In genomic region chr17:53806473-53806872, GRCh38 we compare ENCODE assay signal across 24 cellular contexts. TPM values are rescaled to one million over a fixed set of nuclear protein-coding genes. Genes with fewer than 3 reads are reported as not detected.
"Had no signal": no experiment of that assay in that cellular context is flagged by ENCODE, and none has a peak within 500 bp of the region (broad histone marks: within the 10 kb centered on the region; RNA-seq: fewer than 3 reads in every experiment).

No MANE protein-coding gene starts in this region.

- H3K4me1 ChIP-seq: colonic mucosa, esophagus squamous epithelium, gastrocnemius medialis, heart right ventricle, left lung, lower lobe of right lung had no signal

- H3K36me3 ChIP-seq: colonic mucosa, esophagus squamous epithelium, gastrocnemius medialis, heart right ventricle, left lung, lower lobe of right lung had no signal

- H3K4me3 ChIP-seq: colonic mucosa, esophagus squamous epithelium, gastrocnemius medialis, heart right ventricle, left lung, lower lobe of right lung had no signal

- DNase-seq: colonic mucosa; cortex of kidney; effector CD8-positive, alpha-beta T cell; effector memory CD8-positive, alpha-beta T cell; endodermal cell; erythroblast; esophagus squamous epithelium; foreskin fibroblast; foreskin melanocyte; gastrocnemius medialis; glutamatergic neuron; head of caudate nucleus; heart right ventricle; hippocampal formation; left cardiac atrium; left lung; left ventricle myocardium superior; lower lobe of right lung; mesendoderm; midbrain; naive B cell had no signal

- ATAC-seq: effector memory CD8-positive, alpha-beta T cell; esophagus mucosa; gastrocnemius medialis; heart right ventricle; left cardiac atrium; left lung; left ventricle myocardium superior; lower lobe of right lung had no signal

- H3K27me3 ChIP-seq: colonic mucosa, esophagus squamous epithelium, gastrocnemius medialis, heart right ventricle, left lung had no signal

- H3K9me3 ChIP-seq: colonic mucosa, esophagus squamous epithelium, gastrocnemius medialis, heart right ventricle, left lung, lower lobe of right lung had no signal

- H3K27ac ChIP-seq: colonic mucosa, epithelial cell of prostate, esophagus squamous epithelium, gastrocnemius medialis, heart right ventricle, left lung, lower lobe of right lung had no signal

RNA-seq across cellular contexts. Expression of gene KIF2B, which starts 16.3 kb away (rescaled TPM):
- polyA plus RNA-seq: heart right ventricle, keratinocyte had no signal
